Comparison of ENCODE assay signal across 8 cellular contexts in the genomic region with DNA sequence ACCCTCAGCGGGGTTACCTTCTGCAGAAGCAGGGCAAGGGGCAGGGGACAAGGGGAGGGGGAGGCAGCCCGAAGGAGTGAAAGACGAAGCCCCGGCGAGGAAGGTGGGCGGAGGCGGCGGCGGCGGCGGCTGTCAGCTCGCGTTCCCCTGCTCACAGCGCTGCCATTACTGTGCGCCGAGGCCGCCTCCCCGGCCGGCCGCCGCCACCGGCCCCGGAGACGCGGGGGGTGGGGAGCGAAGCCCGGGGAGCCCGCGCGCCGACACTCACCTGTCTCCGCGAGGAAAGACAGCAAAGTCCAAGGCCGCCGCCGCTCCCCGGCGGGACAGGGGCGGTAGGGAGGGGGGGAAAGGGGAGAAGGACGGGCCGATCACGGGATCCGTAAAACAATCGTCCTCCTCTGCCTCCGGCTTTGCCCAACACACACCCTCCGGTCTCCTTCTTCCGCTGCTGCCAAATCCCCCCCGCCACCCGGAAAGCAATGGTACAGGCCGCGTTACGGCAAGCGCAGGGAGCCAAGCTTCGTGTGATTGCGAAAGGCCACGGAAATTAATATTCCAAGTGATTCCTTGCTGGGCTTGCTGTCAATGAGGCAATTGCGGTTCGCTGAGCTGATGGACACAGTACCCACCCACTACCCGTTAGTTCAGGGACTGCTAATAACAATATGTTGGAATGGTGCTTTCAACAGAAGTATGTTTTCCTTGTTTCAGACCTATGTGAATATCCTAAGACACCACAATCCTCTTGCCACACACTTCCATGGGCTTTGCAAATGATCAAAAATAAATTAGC. TPM values are rescaled to one million over a fixed set of nuclear protein-coding genes. Genes with fewer than 3 reads are reported as not detected.
A peak's percentile ranks its signal among the peaks of the same experiment; 100 is the strongest.
DNase-seq lines count a peak whose midpoint lies in the region; ATAC-seq and TF ChIP-seq lines count a peak whose summit lies in the region.

A gene (minus strand): TSS at position 180 of the 793 bp plus-strand sequence. CDS start 19,024 bp downstream, outside the sequence.

- peak within 1 kb of the TSS; percentile 76 for H3K27ac ChIP-seq in ACC112 (ENCODE audit: low read depth, low read length)
- H3K27ac ChIP-seq in VCaP: peak within 1 kb of the TSS; percentile 82
- peak within 1 kb of the TSS; percentile 93 for H3K27ac ChIP-seq in skeletal muscle tissue (ENCODE audit: low read depth, low read length)

- in situ Hi-C loops in T47D (cut with HindIII; ENCODE audit: low pct_unique_long_range_greater_than_20kb, low sequenced_read_pairs): no loop called here

- ATAC-seq in GM18870 (IDR thresholded peaks at IDR 0.05; ENCODE audit: unreplicated experiment) (peak; percentile 73), HG03108 (IDR thresholded peaks at IDR 0.05; ENCODE audit: unreplicated experiment) (peak; percentile 94)

- H3K36me3 ChIP-seq in ACC112 (ENCODE audit: insufficient read depth, low read length): 0 out of 2 replicates have a peak, but pooled peaks cover 4% of the 10 kb centered on the region
- no peaks in the 10 kb centered on the region for H3K36me3 ChIP-seq in skeletal muscle tissue (ENCODE audit: control insufficient read depth in 3 of 3, insufficient read depth in 3 of 3, low read length in 3 of 3)

- H3K79me2 ChIP-seq in ACC112 (ENCODE audit: control insufficient read depth, insufficient read depth, low read length, unreplicated experiment): peaks cover 47% of the 10 kb centered on the region

- H3K9me3 ChIP-seq in iPS-18c (ENCODE audit: control insufficient read depth, insufficient read depth, low read length): no peaks in the 10 kb centered on the region
- H3K9me3 ChIP-seq in skeletal muscle tissue (ENCODE audit: control insufficient read depth in 3 of 3, low read length in 3 of 3): peaks cover 0 to 3% (median 0%) of the 10 kb centered on the region in 3 donors

- H2AFZ ChIP-seq in ACC112 (ENCODE audit: low read length, unreplicated experiment): peak within 1 kb of the TSS; percentile 87

- TF ChIP-seq CTCF in VCaP (conservative IDR thresholded peaks at IDR 0.05): no peak

- H3K27me3 ChIP-seq in ACC112 (ENCODE audit: insufficient read depth, low read length): no peaks in the 10 kb centered on the region
- no peaks in the 10 kb centered on the region for H3K27me3 ChIP-seq in skeletal muscle tissue (ENCODE audit: control insufficient read depth in 3 of 3, insufficient read depth in 3 of 3, low read length in 3 of 3)

- H3K4me1 ChIP-seq in ACC112 (ENCODE audit: control insufficient read depth, insufficient read depth, low read length, unreplicated experiment) (peaks cover 16% of the 10 kb centered on the region), skeletal muscle tissue (ENCODE audit: control insufficient read depth in 3 of 3, insufficient read depth in 3 of 3, low read length in 3 of 3) (peaks cover 15 to 26% (median 25%) of the 10 kb centered on the region in 3 donors)

- H3K4me3 ChIP-seq in ACC112 (ENCODE audit: low read depth, low read length) (peak within 1 kb of the TSS; percentile 91), iPS-18c (ENCODE audit: insufficient read depth, low read depth, low read length) (peak within 1 kb of the TSS; percentile 78), skeletal muscle tissue (ENCODE audit: low read length in 3 of 3) (peak within 1 kb of the TSS; percentile 64 to 95 (median 87))

- peak within 1 kb of the TSS; percentile 79 to 87 (median 86) for H3K9ac ChIP-seq in skeletal muscle tissue (ENCODE audit: low read depth in 1 of 3, low read length in 3 of 3)

- DNase-seq in NCI-H2171 treated with DMSO at 0.1 percent for 48 hours (lab: John Stamatoyannopoulos, UW): peak; percentile 85
- peak; percentile 64 to 94 for DNase-seq in T47D (ENCODE audit: low read depth in 1 of 2, low spot score in 1 of 2)

RNA-seq across cellular contexts. Expression of the gene that starts here (rescaled TPM):
- total RNA-seq in skeletal muscle tissue: 18.3 TPM

Comparison
In these comparisons a context has a peak if more than half of its experiments do, and no peak if none do; other contexts are left out.
1. Peak in every context shown above with its lines: DNase-seq, ATAC-seq, H3K4me3 ChIP-seq and H3K27ac ChIP-seq.